Comparison of ENCODE assay signal across 8 cellular contexts in genomic region chr13:113490496-113491417, GRCh38. TPM values are rescaled to one million over a fixed set of nuclear protein-coding genes. Genes with fewer than 3 reads are reported as not detected.
DNase-seq lines count a peak whose midpoint lies in the region; ATAC-seq and TF ChIP-seq lines count a peak whose summit lies in the region.

TSS of gene DCUN1D2 (minus strand) at chr13:113490711. CDS start at chr13:113490669, 42 bp downstream.

- no peak for TF ChIP-seq EP300 in gastroesophageal sphincter (IDR thresholded peaks at IDR 0.05)

- H3K9me2 ChIP-seq in GM23248 (ENCODE audit: insufficient read depth) (no peaks in the 10 kb centered on the region), Karpas-422 (replicated peaks; ENCODE audit: insufficient read depth, low read length) (no peaks in the 10 kb centered on the region)

- TF ChIP-seq CTCF in gastroesophageal sphincter (IDR thresholded peaks at IDR 0.05): no peak

- peak; percentile 98 for ATAC-seq in gastroesophageal sphincter

- H3K4me3 ChIP-seq in GM23248 (peak within 1 kb of the TSS; percentile 89), Karpas-422 (ENCODE audit: low read length) (peak within 1 kb of the TSS; percentile 94), SJCRH30 (peak within 1 kb of the TSS; percentile 90), gastroesophageal sphincter (peak within 1 kb of the TSS; percentile 87 to 94)

- H3K27me3 ChIP-seq in GM23248 (replicated peaks; ENCODE audit: insufficient read depth) (no peaks in the 10 kb centered on the region), Karpas-422 (ENCODE audit: low read length) (no peaks in the 10 kb centered on the region), SJCRH30 (no peaks in the 10 kb centered on the region), gastroesophageal sphincter (no peaks in the 10 kb centered on the region)

- H2AFZ ChIP-seq in GM23248 (peak within 1 kb of the TSS; percentile 70), Karpas-422 (ENCODE audit: low read length) (peak within 1 kb of the TSS; percentile 10; the same call in 1 of the 2 replicates)

- in situ Hi-C loops in GM23248 (cut with MboI): no loop called here

- peak within 1 kb of the TSS; percentile 98 for H3K4me2 ChIP-seq in GM23248 (ENCODE audit: unreplicated experiment)
- H3K4me2 ChIP-seq in Karpas-422 (ENCODE audit: low read depth, low read length, poor library complexity, severe bottlenecking): peak within 1 kb of the TSS; percentile 94

- peak within 1 kb of the TSS; percentile 95 for H3K9ac ChIP-seq in GM23248
- H3K9ac ChIP-seq in Karpas-422 (ENCODE audit: low read length): peak within 1 kb of the TSS; percentile 92

- H3K9me3 ChIP-seq in GM23248 (ENCODE audit: low read depth) (no peaks in the 10 kb centered on the region), Karpas-422 (ENCODE audit: low read length) (no peaks in the 10 kb centered on the region), SJCRH30 (replicated peaks) (no peaks in the 10 kb centered on the region), gastroesophageal sphincter (no peaks in the 10 kb centered on the region)

- DNase-seq in ELF-1 (ENCODE audit: low read depth, low spot score): peak; percentile 94
- peak; percentile 98 for DNase-seq in GM23248
- DNase-seq in Karpas-422: peak; percentile 92
- peak; percentile 93 to 94 for DNase-seq in SJCRH30
- DNase-seq in activated naive CD4-positive, alpha-beta T cell (lab: John Stamatoyannopoulos, UW): peak; percentile 37 to 69 (median 44)
- DNase-seq in nucleus accumbens (lab: John Stamatoyannopoulos, UW): peak in 55 of 56 donors; percentile 58 to 97 (median 90)
- DNase-seq in superior temporal gyrus (ENCODE audit: extremely low spot score): peak; percentile 91

- H3K79me2 ChIP-seq in GM23248 (ENCODE audit: insufficient read depth): peaks cover 84% of the 10 kb centered on the region
- peaks cover 93% of the 10 kb centered on the region for H3K79me2 ChIP-seq in Karpas-422 (ENCODE audit: low read length)

- peak; percentile 78 to 89 for TF ChIP-seq POLR2A in gastroesophageal sphincter (IDR thresholded peaks at IDR 0.05)

- H3K4me1 ChIP-seq in GM23248 (ENCODE audit: insufficient read depth): peaks cover 39% of the 10 kb centered on the region
- peaks cover 65% of the 10 kb centered on the region for H3K4me1 ChIP-seq in Karpas-422 (ENCODE audit: low read length)
- peaks cover 27% of the 10 kb centered on the region for H3K4me1 ChIP-seq in SJCRH30
- H3K4me1 ChIP-seq in gastroesophageal sphincter: peaks cover 3 to 83% (median 33%) of the 10 kb centered on the region in 3 donors

- H3F3A ChIP-seq in GM23248 (ENCODE audit: insufficient read depth): peaks cover 45% of the 10 kb centered on the region

- H4K20me1 ChIP-seq in GM23248 (ENCODE audit: insufficient read depth) (no peaks in the 10 kb centered on the region; the same call in 1 of the 2 replicates), Karpas-422 (ENCODE audit: insufficient read depth, low read depth, low read length) (peaks cover 39% of the 10 kb centered on the region)

- 1% methylated on average over 35 to 64 of the region's 115 CpGs for WGBS in GM23248 (ENCODE audit: low coverage in 1 of 2, low lambda C conversion rate in 2 of 2, missing lambda C conversion rate in 2 of 2), 2 experiments
- 0 to 6% methylated on average over 5 to 7 of the region's 115 CpGs for WGBS in gastroesophageal sphincter (ENCODE audit: low coverage in 1 of 2), 2 donors

- H3K36me3 ChIP-seq in GM23248 (ENCODE audit: low read depth) (peaks cover 11% of the 10 kb centered on the region), Karpas-422 (ENCODE audit: insufficient read depth, low read length) (peaks cover 15% of the 10 kb centered on the region), SJCRH30 (peaks cover 14% of the 10 kb centered on the region), gastroesophageal sphincter (peaks cover 0 to 11% of the 10 kb centered on the region in 2 donors)

- H3K27ac ChIP-seq in GM23248 (peak within 1 kb of the TSS; percentile 90), Karpas-422 (ENCODE audit: low read length) (peak within 1 kb of the TSS; percentile 72), SJCRH30 (peak within 1 kb of the TSS; percentile 79), gastroesophageal sphincter (peak within 1 kb of the TSS; percentile 60 to 95 (median 94))

RNA-seq across cellular contexts. Expression of gene DCUN1D2, which starts in this region (rescaled TPM):
- 9.9 and 22.1 TPM in 2 replicates for total RNA-seq in GM23248 (2014; rRNA removed; shearing (Covaris generic))
- polyA plus RNA-seq in GM23248 (2016; fragmentation: Nextera tagmentation; extraction: Ambion mirVana): 7.2 and 11.1 TPM in 2 replicates
- total RNA-seq in Karpas-422 (2014; rRNA removed; shearing (Covaris generic); ENCODE audit: low replicate concordance): 26.2 and 31.1 TPM in 2 replicates
- total RNA-seq in SJCRH30 (2014; rRNA removed; shearing (Covaris generic)): 21.4 and 25.9 TPM in 2 replicates
- 10 to 100 TPM; 12.3 to 20.2 (median 17.3) TPM for total RNA-seq in gastroesophageal sphincter

Comparison
In these comparisons a context has a peak if more than half of its experiments do, and no peak if none do; other contexts are left out.
1. Peak in every context shown above with its lines: DNase-seq, ATAC-seq, H3K4me3 ChIP-seq and H3K27ac ChIP-seq.
2. DNase-seq: peak in every context shown above with its lines; median percentile 98 in GM23248; 94 in ELF-1; 94 in SJCRH30; 92 in Karpas-422; 91 in superior temporal gyrus; 90 in nucleus accumbens; 44 in activated naive CD4-positive, alpha-beta T cell.